In genomic region chr4:87949961-87950360, GRCh38 we compare ENCODE assay signal across 12 cellular contexts. TPM values are rescaled to one million over a fixed set of nuclear protein-coding genes. Genes with fewer than 3 reads are reported as not detected.
DNase-seq lines count a peak whose midpoint lies in the region; ATAC-seq and TF ChIP-seq lines count a peak whose summit lies in the region.
"Had no signal": no experiment of that assay in that cellular context is flagged by ENCODE, and none has a peak within 500 bp of the region (broad histone marks: within the 10 kb centered on the region; RNA-seq: fewer than 3 reads in every experiment).

No MANE protein-coding gene starts in this region.

- no peaks in the 10 kb centered on the region for H3K4me1 ChIP-seq in lung (ENCODE audit: control insufficient read depth in 2 of 2, insufficient read depth in 2 of 2, low read length in 2 of 2)

- TF ChIP-seq CTCF in cardiac fibroblast (IDR thresholded peaks at IDR 0.05; ENCODE audit: low read depth, low read length) (no peak), lung (IDR thresholded peaks at IDR 0.05; ENCODE audit: control extremely low read depth, extremely low read depth) (no peak)

- no peaks in the 10 kb centered on the region for H3K9me3 ChIP-seq in lung (ENCODE audit: control insufficient read depth in 2 of 2, insufficient read depth in 1 of 2, low read length in 1 of 2)

- DNase-seq in EL (peak; percentile 76), LHCN-M2 (ENCODE audit: low read depth) (peak; percentile 28), cardiac fibroblast (ENCODE audit: low read depth in 2 of 2) (peak; percentile 3 to 26), lung (ENCODE audit: low spot score) (no peak), SHP77 treated with DMSO at 0.1 percent for 48 hours (lab: John Stamatoyannopoulos, UW) (no peak)
- DNase-seq: activated CD4-positive, CD25-positive, alpha-beta regulatory T cell; CD8-positive, alpha-beta T cell; NCI-H2081; nucleus accumbens had no signal

- H3K36me3 ChIP-seq in lung (ENCODE audit: control insufficient read depth in 2 of 2, insufficient read depth in 2 of 2, low read length in 2 of 2): no peaks in the 10 kb centered on the region

- WGBS in lung, 2 donors: 40 to 44% methylated on average over 1 of the region's 1 CpG

- H3K27me3 ChIP-seq in lung (ENCODE audit: control insufficient read depth, insufficient read depth): no peaks in the 10 kb centered on the region

- no peak overlapping the region for H3K4me3 ChIP-seq in cardiac fibroblast (replicated peaks in 1 of 2; ENCODE audit: low read depth in 2 of 2, low read length in 2 of 2)
- no peak overlapping the region for H3K4me3 ChIP-seq in lung

- H3K27ac ChIP-seq in lung (ENCODE audit: low read depth in 1 of 2, low read length in 1 of 2): no peak overlapping the region

- ATAC-seq in lung (ENCODE audit: insufficient read depth, low FRiP score): peak; percentile 41
- ATAC-seq in GM21447 (IDR thresholded peaks at IDR 0.05; ENCODE audit: unreplicated experiment): no peak
- no peak for ATAC-seq in GM19397 (IDR thresholded peaks at IDR 0.05; ENCODE audit: unreplicated experiment)
- ATAC-seq in HG03565 (IDR thresholded peaks at IDR 0.05; ENCODE audit: unreplicated experiment): no peak
- ATAC-seq: CD8-positive, alpha-beta T cell had no signal

RNA-seq across cellular contexts. Expression of gene SPP1, which starts 25.6 kb away (rescaled TPM):
- total RNA-seq in LHCN-M2 (2014; rRNA removed) (0.11 TPM in 1 of 2 replicates, not detected in the other), lung (100 to 1,000 TPM in 1 of 2 donors, 10 to 100 TPM in 1; 29.3 to 433 TPM)
- 0.57 TPM for polyA plus RNA-seq in LHCN-M2 (2012)
- polyA plus RNA-seq in lung: 100 to 1,000 TPM in 1 of 2 donors, 1 to 10 TPM in 1; 5.4 to 196 TPM
- total RNA-seq: CD8-positive, alpha-beta T cell had no signal

RNA-seq across cellular contexts. Expression of gene PKD2, which starts 57.5 kb away (rescaled TPM):
- total RNA-seq in LHCN-M2 (2014; rRNA removed): 42.1 and 57.7 TPM in 2 replicates
- 32.7 TPM for polyA plus RNA-seq in LHCN-M2 (2012)
- 10 to 100 TPM; 24.4 to 71.2 TPM for total RNA-seq in lung
- polyA plus RNA-seq in lung: 1 to 10 TPM; 8.5 to 9.8 TPM

Comparison
In these comparisons a context has a peak if more than half of its experiments do, and no peak if none do; other contexts are left out.
1. DNase-seq: peak in EL (single experiment), LHCN-M2 (single experiment) and cardiac fibroblast (2 of 2); none in lung (single experiment) and SHP77 treated with DMSO at 0.1 percent for 48 hours (single experiment).
2. RNA of gene SPP1, which starts 25.6 kb away (total RNA-seq): 29.3 to 433 TPM in lung; 0.11 TPM in LHCN-M2; every median in the first group is over 10 times any median in the second.